ENCODE assay signal across 22 cellular contexts in the genomic region with DNA sequence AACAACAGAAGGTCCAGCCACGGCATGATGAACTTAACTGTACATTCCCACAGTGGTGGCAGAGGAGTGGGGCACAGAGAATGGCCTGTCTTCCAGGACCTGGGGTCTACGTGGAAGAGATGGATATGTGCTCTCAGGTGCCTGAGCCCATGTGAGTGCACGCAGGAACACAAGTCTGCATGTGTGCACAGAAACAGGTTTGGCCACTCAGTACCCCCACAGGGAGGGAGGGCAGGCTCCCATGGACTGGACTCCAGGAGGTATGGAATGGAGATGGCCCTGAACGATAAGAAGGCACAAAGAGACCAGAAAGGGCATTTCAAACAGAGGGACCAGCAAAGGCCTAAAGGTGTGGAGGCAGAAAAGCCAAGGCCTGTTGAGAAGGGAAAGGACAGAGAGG. TPM values are rescaled to one million over a fixed set of nuclear protein-coding genes. Genes with fewer than 3 reads are reported as not detected.
DNase-seq lines count a peak whose midpoint lies in the region; ATAC-seq, FAIRE-seq and TF ChIP-seq lines count a peak whose summit lies in the region.
"Had no signal": no experiment of that assay in that cellular context is flagged by ENCODE, and none has a peak within 500 bp of the region (broad histone marks: within the 10 kb centered on the region; RNA-seq: fewer than 3 reads in every experiment).

No MANE protein-coding gene starts in this region.

- H3K4me3 ChIP-seq in CD4-positive, CD25-positive, alpha-beta regulatory T cell (ENCODE audit: low read depth, low read length), result no peak overlapping the region
- no peak overlapping the region for H3K4me3 ChIP-seq in kidney (ENCODE audit: low read length in 2 of 2)
- H3K4me3 ChIP-seq: A549, HAP-1, SK-N-MC had no signal

- TF ChIP-seq EP300 in Ishikawa (IDR thresholded peaks at IDR 0.05; ENCODE audit: borderline replicate concordance), result peak; percentile 81

- TF ChIP-seq CTCF in osteocyte (IDR thresholded peaks at IDR 0.05) (no peak), kidney (IDR thresholded peaks at IDR 0.05; ENCODE audit: borderline replicate concordance, extremely low read depth, insufficient read depth) (no peak)

- H3K27ac ChIP-seq in CD4-positive, CD25-positive, alpha-beta regulatory T cell (ENCODE audit: insufficient read depth, low read length, poor library complexity, severe bottlenecking), result no peak overlapping the region
- no peak overlapping the region for H3K27ac ChIP-seq in kidney (ENCODE audit: low read depth in 2 of 2, low read length in 2 of 2)
- H3K27ac ChIP-seq: A549, SK-N-MC had no signal

- no peak for DNase-seq in CD4-positive, CD25-positive, alpha-beta regulatory T cell
- DNase-seq in islet precursor cell (peak; percentile 68), osteocyte (ENCODE audit: extremely low spot score, unreplicated experiment) (peak; percentile 63), kidney (no peak)
- DNase-seq: CD8-positive, alpha-beta T cell; DMS79; NCI-H1105 treated with DMSO at 0.1 percent for 48 hours; NCI-H1694; NCI-H2081 treated with DMSO at 0.1 percent for 48 hours; NCI-H446 treated with DMSO at 0.1 percent for 48 hours; NCI-H748 treated with DMSO at 0.1 percent for 48 hours; SHP77 had no signal

- H3K4me3 Mint-ChIP-seq in CD4-positive, CD25-positive, alpha-beta regulatory T cell, result no peak overlapping the region
- H3K4me3 Mint-ChIP-seq in osteocyte (ENCODE audit: unreplicated experiment), result no peak overlapping the region
- H3K4me3 Mint-ChIP-seq: CD8-positive, alpha-beta T cell had no signal

- no peaks in the 10 kb centered on the region for H3K4me1 ChIP-seq in CD4-positive, CD25-positive, alpha-beta regulatory T cell (ENCODE audit: control insufficient read depth, insufficient read depth, low read length, poor library complexity, severe bottlenecking)
- H3K4me1 ChIP-seq in kidney (ENCODE audit: control insufficient read depth in 1 of 2, insufficient read depth in 1 of 2, low read depth in 1 of 2, low read length in 2 of 2), result no peaks in the 10 kb centered on the region
- H3K4me1 ChIP-seq: A549, HAP-1 had no signal

- no peaks in the 10 kb centered on the region for H3K27me3 Mint-ChIP-seq in CD4-positive, CD25-positive, alpha-beta regulatory T cell
- no peaks in the 10 kb centered on the region for H3K27me3 Mint-ChIP-seq in osteocyte (ENCODE audit: unreplicated experiment)

- H3K27ac Mint-ChIP-seq in CD4-positive, CD25-positive, alpha-beta regulatory T cell, result peak overlapping the region in 2 of 3 donors; percentile 62 to 87
- no peak overlapping the region for H3K27ac Mint-ChIP-seq in osteocyte (ENCODE audit: unreplicated experiment)
- H3K27ac Mint-ChIP-seq: CD8-positive, alpha-beta T cell had no signal

- no peaks in the 10 kb centered on the region for H3K36me3 ChIP-seq in CD4-positive, CD25-positive, alpha-beta regulatory T cell (ENCODE audit: control insufficient read depth, insufficient read depth, low read length)
- no peaks in the 10 kb centered on the region for H3K36me3 ChIP-seq in kidney (ENCODE audit: control insufficient read depth in 1 of 2, insufficient read depth in 2 of 2, low read length in 2 of 2)
- H3K36me3 ChIP-seq: HAP-1 had no signal

- H3K9me3 ChIP-seq in CD4-positive, CD25-positive, alpha-beta regulatory T cell (ENCODE audit: control insufficient read depth in 2 of 2, low read length in 2 of 2), result no peaks in the 10 kb centered on the region
- H3K9me3 ChIP-seq in kidney (ENCODE audit: control insufficient read depth in 1 of 2, low read length in 2 of 2), result no peaks in the 10 kb centered on the region
- H3K9me3 ChIP-seq: A549, HAP-1 had no signal

- no peaks in the 10 kb centered on the region for H3K27me3 ChIP-seq in CD4-positive, CD25-positive, alpha-beta regulatory T cell (ENCODE audit: control insufficient read depth, insufficient read depth, low read length)

- H3K4me1 Mint-ChIP-seq in CD4-positive, CD25-positive, alpha-beta regulatory T cell, result no peaks in the 10 kb centered on the region
- H3K4me1 Mint-ChIP-seq in osteocyte (ENCODE audit: unreplicated experiment), result no peaks in the 10 kb centered on the region

- H3K36me3 Mint-ChIP-seq in CD4-positive, CD25-positive, alpha-beta regulatory T cell, result no peaks in the 10 kb centered on the region
- H3K36me3 Mint-ChIP-seq in osteocyte (ENCODE audit: unreplicated experiment), result no peaks in the 10 kb centered on the region
- H3K36me3 Mint-ChIP-seq: CD8-positive, alpha-beta T cell had no signal

- H3K9ac ChIP-seq in kidney (ENCODE audit: low read length in 2 of 2), result no peak overlapping the region

- H3K9me3 Mint-ChIP-seq in CD4-positive, CD25-positive, alpha-beta regulatory T cell, result no peaks in the 10 kb centered on the region
- H3K9me3 Mint-ChIP-seq in osteocyte (ENCODE audit: unreplicated experiment), result no peaks in the 10 kb centered on the region
- H3K9me3 Mint-ChIP-seq: CD8-positive, alpha-beta T cell had no signal

- intact Hi-C loops in kidney (cut with DNase I), result no loop called here

- ATAC-seq in CD4-positive, CD25-positive, alpha-beta regulatory T cell (ENCODE audit: low read depth in 2 of 2), result no peak
- ATAC-seq in GM21360 (IDR thresholded peaks at IDR 0.05; ENCODE audit: unreplicated experiment) (no peak), GM19351 (IDR thresholded peaks at IDR 0.05; ENCODE audit: unreplicated experiment) (no peak)
- ATAC-seq: CD8-positive, alpha-beta T cell had no signal

- no peak for FAIRE-seq in kidney (lab: Jason Lieb, UNC)
- FAIRE-seq: A549 had no signal

- TF ChIP-seq RAD21 in Ishikawa (IDR thresholded peaks at IDR 0.05; ENCODE audit: low read depth), result no peak

TF ChIP-seq in Ishikawa, 13 proteins besides CTCF, POLR2A, EP300 and RAD21:
- TF ChIP-seq EGR1 (IDR thresholded peaks at IDR 0.05) (no peak), FOXM1 (IDR thresholded peaks at IDR 0.05; ENCODE audit: borderline replicate concordance, low read depth) (peak; percentile 37), CREB1 (IDR thresholded peaks at IDR 0.05; ENCODE audit: low read depth) (no peak), CEBPB (IDR thresholded peaks at IDR 0.05) (no peak), TAF1 (IDR thresholded peaks at IDR 0.05; ENCODE audit: low read depth) (no peak), TEAD4 (IDR thresholded peaks at IDR 0.05) (peak; percentile 76), NFIC (IDR thresholded peaks at IDR 0.05) (peak; percentile 80), TCF12 (IDR thresholded peaks at IDR 0.05; ENCODE audit: low read depth) (peak; percentile 75), YY1 (IDR thresholded peaks at IDR 0.05; ENCODE audit: low read depth) (no peak), ZBTB7A (IDR thresholded peaks at IDR 0.05; ENCODE audit: low read depth) (no peak)
- TF ChIP-seq, protein P1, sequence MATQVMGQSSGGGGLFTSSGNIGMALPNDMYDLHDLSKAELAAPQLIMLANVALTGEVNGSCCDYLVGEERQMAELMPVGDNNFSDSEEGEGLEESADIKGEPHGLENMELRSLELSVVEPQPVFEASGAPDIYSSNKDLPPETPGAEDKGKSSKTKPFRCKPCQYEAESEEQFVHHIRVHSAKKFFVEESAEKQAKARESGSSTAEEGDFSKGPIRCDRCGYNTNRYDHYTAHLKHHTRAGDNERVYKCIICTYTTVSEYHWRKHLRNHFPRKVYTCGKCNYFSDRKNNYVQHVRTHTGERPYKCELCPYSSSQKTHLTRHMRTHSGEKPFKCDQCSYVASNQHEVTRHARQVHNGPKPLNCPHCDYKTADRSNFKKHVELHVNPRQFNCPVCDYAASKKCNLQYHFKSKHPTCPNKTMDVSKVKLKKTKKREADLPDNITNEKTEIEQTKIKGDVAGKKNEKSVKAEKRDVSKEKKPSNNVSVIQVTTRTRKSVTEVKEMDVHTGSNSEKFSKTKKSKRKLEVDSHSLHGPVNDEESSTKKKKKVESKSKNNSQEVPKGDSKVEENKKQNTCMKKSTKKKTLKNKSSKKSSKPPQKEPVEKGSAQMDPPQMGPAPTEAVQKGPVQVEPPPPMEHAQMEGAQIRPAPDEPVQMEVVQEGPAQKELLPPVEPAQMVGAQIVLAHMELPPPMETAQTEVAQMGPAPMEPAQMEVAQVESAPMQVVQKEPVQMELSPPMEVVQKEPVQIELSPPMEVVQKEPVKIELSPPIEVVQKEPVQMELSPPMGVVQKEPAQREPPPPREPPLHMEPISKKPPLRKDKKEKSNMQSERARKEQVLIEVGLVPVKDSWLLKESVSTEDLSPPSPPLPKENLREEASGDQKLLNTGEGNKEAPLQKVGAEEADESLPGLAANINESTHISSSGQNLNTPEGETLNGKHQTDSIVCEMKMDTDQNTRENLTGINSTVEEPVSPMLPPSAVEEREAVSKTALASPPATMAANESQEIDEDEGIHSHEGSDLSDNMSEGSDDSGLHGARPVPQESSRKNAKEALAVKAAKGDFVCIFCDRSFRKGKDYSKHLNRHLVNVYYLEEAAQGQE (IDR thresholded peaks at IDR 0.05; ENCODE audit: low read depth), result no peak
- TF ChIP-seq, protein P2, sequence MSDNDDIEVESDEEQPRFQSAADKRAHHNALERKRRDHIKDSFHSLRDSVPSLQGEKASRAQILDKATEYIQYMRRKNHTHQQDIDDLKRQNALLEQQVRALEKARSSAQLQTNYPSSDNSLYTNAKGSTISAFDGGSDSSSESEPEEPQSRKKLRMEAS (IDR thresholded peaks at IDR 0.05), result peak; percentile 84
- TF ChIP-seq, protein P3, sequence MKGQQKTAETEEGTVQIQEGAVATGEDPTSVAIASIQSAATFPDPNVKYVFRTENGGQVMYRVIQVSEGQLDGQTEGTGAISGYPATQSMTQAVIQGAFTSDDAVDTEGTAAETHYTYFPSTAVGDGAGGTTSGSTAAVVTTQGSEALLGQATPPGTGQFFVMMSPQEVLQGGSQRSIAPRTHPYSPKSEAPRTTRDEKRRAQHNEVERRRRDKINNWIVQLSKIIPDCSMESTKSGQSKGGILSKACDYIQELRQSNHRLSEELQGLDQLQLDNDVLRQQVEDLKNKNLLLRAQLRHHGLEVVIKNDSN (IDR thresholded peaks at IDR 0.05), result no peak

RNA-seq across cellular contexts. Expression of a gene that starts 10.8 kb away (rescaled TPM):
- total RNA-seq in CD4-positive, CD25-positive, alpha-beta regulatory T cell, result 2.9 TPM
- polyA plus RNA-seq in CD4-positive, CD25-positive, alpha-beta regulatory T cell, result 1 to 10 TPM in 1 of 4 donors, under 1 TPM in 3; 0.26 to 1.5 (median 0.50) TPM
- 2.1 and 2.7 TPM in 2 replicates for total RNA-seq in osteocyte
- 13.8 TPM for total RNA-seq in kidney
- polyA plus RNA-seq in kidney (ENCODE audit: insufficient read depth, low read depth, low replicate concordance), result 16.6 TPM

RNA-seq across cellular contexts. Expression of a gene that starts 48.3 kb away (rescaled TPM):
- 12.2 TPM for total RNA-seq in CD4-positive, CD25-positive, alpha-beta regulatory T cell
- 10 to 100 TPM; 23.3 to 35.1 (median 32.0) TPM for polyA plus RNA-seq in CD4-positive, CD25-positive, alpha-beta regulatory T cell
- total RNA-seq in osteocyte (41.2 and 43.4 TPM in 2 replicates), kidney (42.6 TPM)
- 31.2 TPM for polyA plus RNA-seq in kidney (ENCODE audit: insufficient read depth, low read depth, low replicate concordance)

RNA-seq across cellular contexts. Expression of a gene that starts 58.6 kb away (rescaled TPM):
- total RNA-seq in CD4-positive, CD25-positive, alpha-beta regulatory T cell, result not detected
- polyA plus RNA-seq in CD4-positive, CD25-positive, alpha-beta regulatory T cell, result not detected
- total RNA-seq in osteocyte, result not detected in 2 replicates
- total RNA-seq in kidney, result not detected
- polyA plus RNA-seq in kidney (ENCODE audit: insufficient read depth, low read depth, low replicate concordance), result not detected
- total RNA-seq: CD8-positive, alpha-beta T cell; G401; OCI-LY7; RPMI7951 had no signal
- polyA plus RNA-seq: A549, BJ had no signal

Comparison
In these comparisons a context has a peak if more than half of its experiments do, and no peak if none do; other contexts are left out.
1. DNase-seq: peak in islet precursor cell (single experiment) and osteocyte (single experiment); none in CD4-positive, CD25-positive, alpha-beta regulatory T cell (0 of 3) and kidney (single experiment).